Comparison of ENCODE assay signal across 10 cellular contexts in genomic region chr20:48470141-48470540, GRCh38.
"Had no signal": no experiment of that assay in that cellular context is flagged by ENCODE, and none has a peak within 500 bp of the region (broad histone marks: within the 10 kb centered on the region; RNA-seq: fewer than 3 reads in every experiment).

No MANE protein-coding gene starts in this region.

- FAIRE-seq: H1 had no signal

- H3K9ac ChIP-seq: KMS-11 had no signal

- H3K36me3 ChIP-seq: HAP-1 had no signal

- H3K4me1 ChIP-seq: HAP-1 had no signal

- DNase-seq: H7, HFFc6, Karpas-422, KBM-7 had no signal

- H3K27ac ChIP-seq: HL-60, KMS-11 had no signal

- H3K9me3 ChIP-seq: HAP-1 had no signal

- H3K4me2 ChIP-seq: GM23338, KMS-11 had no signal

- H3K4me3 ChIP-seq: GM23338, HAP-1 had no signal

- ATAC-seq: GM23338, HCT116 had no signal
